ENCODE assay signal across 8 cellular contexts in the genomic region with DNA sequence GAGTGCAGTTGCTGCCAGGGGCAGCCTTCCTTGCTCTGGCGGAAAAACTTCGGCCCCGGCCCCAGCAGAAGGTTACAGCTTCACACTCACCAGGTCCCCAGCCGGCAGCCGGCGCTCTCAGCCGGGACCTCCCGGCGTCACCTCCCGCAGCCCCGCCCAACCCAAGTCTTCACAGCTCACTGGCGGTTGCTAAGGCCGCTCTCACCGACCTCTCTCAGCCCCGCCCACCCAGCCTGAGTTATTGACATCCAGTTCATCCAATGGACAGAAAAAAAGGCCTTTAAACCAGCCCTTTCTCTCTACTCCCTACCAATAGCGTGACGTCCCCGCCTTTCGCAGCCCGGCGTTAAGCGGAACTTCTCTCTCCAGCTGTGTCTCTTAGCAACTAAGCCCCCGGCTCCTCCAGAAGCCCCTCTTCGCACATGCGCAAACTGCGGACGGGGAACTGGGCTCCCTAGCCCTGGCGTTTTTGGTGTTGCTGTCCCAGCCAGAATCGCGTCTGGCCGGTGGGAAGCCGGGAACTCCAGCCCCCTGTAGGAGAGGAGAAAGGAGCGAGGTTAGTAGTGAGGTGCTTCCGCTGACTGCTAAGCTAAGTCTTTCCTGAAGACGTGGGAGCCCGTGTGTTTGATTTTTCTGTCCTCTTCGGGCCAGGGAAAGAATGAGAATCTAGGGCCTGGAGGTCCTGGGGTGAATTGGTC. TPM values are rescaled to one million over a fixed set of nuclear protein-coding genes. Genes with fewer than 3 reads are reported as not detected.
DNase-seq lines count a peak whose midpoint lies in the region; ATAC-seq, FAIRE-seq and TF ChIP-seq lines count a peak whose summit lies in the region.

Gene BBS12 (plus strand): TSS at position 376 of the 698 bp plus-strand sequence. CDS start 9,189 bp downstream, outside the sequence.

- H3K27me3 ChIP-seq in Caco-2 (replicated peaks; ENCODE audit: control insufficient read depth, insufficient read depth, low read length), result no peaks in the 10 kb centered on the region

- peak within 1 kb of the TSS; percentile 92 for H3K27ac Mint-ChIP-seq in Caco-2 (ENCODE audit: unreplicated experiment)
- peak within 1 kb of the TSS; percentile 96 to 99 for H3K27ac Mint-ChIP-seq in effector memory CD8-positive, alpha-beta T cell

- peak; percentile 98 to 99 for DNase-seq in Caco-2
- DNase-seq in HTR-8/SVneo (ENCODE audit: insufficient read length, low spot score), result peak; percentile 98
- peak; percentile 96 to 97 for DNase-seq in NOMO-1 (lab: John Stamatoyannopoulos, UW; ENCODE audit: unreplicated experiment in 2 of 2)
- peak; percentile 93 to 99 (median 95) for DNase-seq in activated CD8-positive, alpha-beta memory T cell treated with anti-CD3 and anti-CD28 coated beads for 48 hours (ENCODE audit: low read depth in 2 of 3, low spot score in 2 of 3)
- DNase-seq in effector memory CD8-positive, alpha-beta T cell, result peak; percentile 99 to 100 (median 99)
- peak; percentile 100 for DNase-seq in medulla oblongata (ENCODE audit: extremely low spot score)
- DNase-seq in stimulated activated CD4-positive, alpha-beta T cell treated with anti-CD3 and anti-CD28 coated beads, TNF-alpha, amount 100 ng/mL, for 48 hours (ENCODE audit: low read depth in 3 of 3), result peak; percentile 97 to 98 (median 98)

- H3K4me1 ChIP-seq in Caco-2, result 0 out of 2 replicates have a peak, but pooled peaks cover 4% of the 10 kb centered on the region

- peak; percentile 94 for FAIRE-seq in HTR-8/SVneo (lab: Jason Lieb, UNC)

- peak in 1 of 2 experiments; percentile 55 for TF ChIP-seq CTCF in Caco-2 (IDR thresholded peaks at IDR 0.05; ENCODE audit: insufficient read depth in 1 of 2, low read depth in 1 of 2, low read length in 1 of 2, severe bottlenecking in 1 of 2, unreplicated experiment in 1 of 2)

- no peaks in the 10 kb centered on the region for H3K36me3 ChIP-seq in Caco-2 (ENCODE audit: control insufficient read depth, insufficient read depth, low read length)

- H3K36me3 Mint-ChIP-seq in Caco-2 (ENCODE audit: insufficient read depth, unreplicated experiment), result peaks cover 14% of the 10 kb centered on the region
- H3K36me3 Mint-ChIP-seq in effector memory CD8-positive, alpha-beta T cell (ENCODE audit: insufficient read depth), result peaks cover 18% of the 10 kb centered on the region

- peak within 1 kb of the TSS; percentile 85 for H3K4me3 Mint-ChIP-seq in Caco-2 (ENCODE audit: unreplicated experiment)
- peak within 1 kb of the TSS; percentile 85 to 98 for H3K4me3 Mint-ChIP-seq in effector memory CD8-positive, alpha-beta T cell

- no TSS peak for BruUV-seq in Caco-2 (replicated peaks; lab: Mats Ljungman, UMichigan)

- no peaks in the 10 kb centered on the region for H3K9me3 Mint-ChIP-seq in Caco-2 (ENCODE audit: unreplicated experiment)
- H3K9me3 Mint-ChIP-seq in effector memory CD8-positive, alpha-beta T cell, result no peaks in the 10 kb centered on the region

- POLR2A ChIA-PET in Caco-2 (lab: Charles Lee), result interaction anchor here (0.6 to 1.7 kb wide), 6 partner anchors 12 to 979 kb away, joined by 3 to 15 read pairs (median 4); partner anchors contain the start of gene NUDT6

- CTCF ChIA-PET in Caco-2 (lab: Charles Lee), result interaction anchor here (0.8 to 1.4 kb wide), 11 partner anchors 8 to 198 kb away, joined by 3 to 22 read pairs (median 4); partner anchors contain the start of gene NUDT6

- no peaks in the 10 kb centered on the region for H3K9me3 ChIP-seq in Caco-2

- ATAC-seq in GM21381 (IDR thresholded peaks at IDR 0.05; ENCODE audit: unreplicated experiment), result peak; percentile 97
- ATAC-seq in effector memory CD8-positive, alpha-beta T cell (replicated peaks), result peak; percentile 95

- no peaks in the 10 kb centered on the region for H3K27me3 Mint-ChIP-seq in Caco-2 (ENCODE audit: insufficient read depth, unreplicated experiment)
- H3K27me3 Mint-ChIP-seq in effector memory CD8-positive, alpha-beta T cell, result no peaks in the 10 kb centered on the region

- H3K4me1 Mint-ChIP-seq in Caco-2 (ENCODE audit: low read depth, unreplicated experiment), result no peaks in the 10 kb centered on the region
- peaks cover 9 to 10% of the 10 kb centered on the region in 2 donors for H3K4me1 Mint-ChIP-seq in effector memory CD8-positive, alpha-beta T cell (ENCODE audit: low read depth in 2 of 2)

- intact Hi-C loops in Caco-2 (cut with micrococcal nuclease; ENCODE audit: unreplicated experiment), result loop anchor here (1.0 to 5.0 kb wide), 5 partner anchors 12 to 190 kb away; partner anchors contain the start of gene NUDT6

- peak within 1 kb of the TSS; percentile 54 for H3K4me3 ChIP-seq in Caco-2 (ENCODE audit: low read depth, low read length)

RNA-seq across cellular contexts. Expression of gene BBS12, which starts in this region (rescaled TPM):
- total RNA-seq in Caco-2 (2022), result 2.6 and 2.7 TPM in 2 replicates

Comparison
In these comparisons a context has a peak if more than half of its experiments do, and no peak if none do; other contexts are left out.
1. Peak in every context shown above with its lines: DNase-seq, ATAC-seq and H3K4me3 ChIP-seq.